Comparison of ENCODE assay signal across 1 cellular context in genomic region chr11:100789500-100789899, GRCh38.
TF ChIP-seq lines count a peak whose summit lies in the region.

No MANE protein-coding gene starts in this region.

TF ChIP-seq in WTC11, 78 proteins besides CTCF, POLR2A, EP300 and RAD21 (continued from another document):
- TF ChIP-seq NFE2L1 (CRISPR knock-in tag; IDR thresholded peaks at IDR 0.05), result peak; percentile 96
